ENCODE assay signal across 1 cellular context in genomic region chr6:52284460-52285173, GRCh38.
TF ChIP-seq lines count a peak whose summit lies in the region.

MCM3 (minus strand) TSS chr6:52284742; CDS start chr6:52284674, 68 bp downstream.

TF ChIP-seq in HepG2, 621 proteins besides CTCF, POLR2A, EP300 and RAD21 (continued from another document and continues in another):
- TF ChIP-seq CSRNP1 (CRISPR knock-in tag; IDR thresholded peaks at IDR 0.05): peak; percentile 99
- peak; percentile 95 for TF ChIP-seq ZXDC (CRISPR knock-in tag; IDR thresholded peaks at IDR 0.05)
- no peak for TF ChIP-seq AKAP8 (CRISPR knock-in tag; IDR thresholded peaks at IDR 0.05)
- TF ChIP-seq HIVEP1 (CRISPR knock-in tag; IDR thresholded peaks at IDR 0.05): peak; percentile 90
- peak; percentile 95 for TF ChIP-seq ZFY (CRISPR knock-in tag; IDR thresholded peaks at IDR 0.05)
- TF ChIP-seq ZNF562 (CRISPR knock-in tag; IDR thresholded peaks at IDR 0.05; ENCODE audit: borderline replicate concordance): peak; percentile 77; the same call in 1 of the 2 replicates
- peak; percentile 30 for TF ChIP-seq TBL1XR1 (IDR thresholded peaks at IDR 0.05; ENCODE audit: borderline replicate concordance, low read length, partially characterized antibody)
- TF ChIP-seq HOXA5 (CRISPR knock-in tag; IDR thresholded peaks at IDR 0.05): peak; percentile 50; the same call in 1 of the 2 replicates
- TF ChIP-seq TFAP4 (IDR thresholded peaks at IDR 0.05; ENCODE audit: borderline replicate concordance, low read depth): peak; percentile 96
- 0 out of 2 replicates have a peak, but pooled peaks have one; percentile 46 for TF ChIP-seq ZNF17 (CRISPR knock-in tag; IDR thresholded peaks at IDR 0.05)
- 0 out of 2 replicates have a peak, but pooled peaks have one; percentile 36 for TF ChIP-seq ZNF468 (CRISPR knock-in tag; IDR thresholded peaks at IDR 0.05)
- TF ChIP-seq LCORL (IDR thresholded peaks at IDR 0.05): no peak
- peak; percentile 37; the same call in 1 of the 2 replicates for TF ChIP-seq LCORL (CRISPR knock-in tag; IDR thresholded peaks at IDR 0.05)
- TF ChIP-seq POLR2G (IDR thresholded peaks at IDR 0.05; ENCODE audit: low read depth, low read length): peak; percentile 91
- no peak; the same call in 1 of the 2 replicates for TF ChIP-seq NCOA1 (CRISPR knock-in tag; IDR thresholded peaks at IDR 0.05)
- peak; percentile 85 for TF ChIP-seq ZNF275 (CRISPR knock-in tag; IDR thresholded peaks at IDR 0.05; ENCODE audit: borderline replicate concordance)
- TF ChIP-seq ZNF660 (CRISPR knock-in tag; IDR thresholded peaks at IDR 0.05; ENCODE audit: borderline replicate concordance, low read depth): no peak
- peak; percentile 30; the same call in 1 of the 2 replicates for TF ChIP-seq MIER3 (CRISPR knock-in tag; IDR thresholded peaks at IDR 0.05; ENCODE audit: borderline replicate concordance)
- TF ChIP-seq ZBTB34 (CRISPR knock-in tag; IDR thresholded peaks at IDR 0.05): peak; percentile 80
- TF ChIP-seq PRMT3 (CRISPR knock-in tag; IDR thresholded peaks at IDR 0.05; ENCODE audit: borderline replicate concordance, low read depth): 0 out of 2 replicates have a peak, but pooled peaks have one; percentile 38
- peak; percentile 70; the same call in 1 of the 2 replicates for TF ChIP-seq SUZ12 (IDR thresholded peaks at IDR 0.05; ENCODE audit: low read depth, low read length)
- TF ChIP-seq THAP8 (CRISPR knock-in tag; IDR thresholded peaks at IDR 0.05; ENCODE audit: borderline replicate concordance): 0 out of 2 replicates have a peak, but pooled peaks have one; percentile 53
- peak; percentile 89 for TF ChIP-seq ERF (CRISPR knock-in tag; IDR thresholded peaks at IDR 0.05)
- TF ChIP-seq TGIF2 (CRISPR knock-in tag; IDR thresholded peaks at IDR 0.05): peak; percentile 91; the same call in 1 of the 2 replicates
- TF ChIP-seq ZBTB3 (CRISPR knock-in tag; IDR thresholded peaks at IDR 0.05; ENCODE audit: borderline replicate concordance, low read depth): no peak
- TF ChIP-seq WIZ (CRISPR knock-in tag; IDR thresholded peaks at IDR 0.05): peak; percentile 80
- TF ChIP-seq ZNF879 (CRISPR knock-in tag; IDR thresholded peaks at IDR 0.05): peak; percentile 95; the same call in 1 of the 2 replicates
- TF ChIP-seq CENPBD1 (CRISPR knock-in tag; IDR thresholded peaks at IDR 0.05; ENCODE audit: borderline replicate concordance, low read depth): no peak
- peak; percentile 85; the same call in 1 of the 2 replicates for TF ChIP-seq HES4 (CRISPR knock-in tag; IDR thresholded peaks at IDR 0.05; ENCODE audit: borderline replicate concordance)
- TF ChIP-seq ZNF547 (CRISPR knock-in tag; IDR thresholded peaks at IDR 0.05): peak; percentile 80
- TF ChIP-seq ZNF142 (CRISPR knock-in tag; IDR thresholded peaks at IDR 0.05): no peak; the same call in 1 of the 2 replicates
- peak; percentile 84; the same call in 1 of the 2 replicates for TF ChIP-seq IRF2 (CRISPR knock-in tag; IDR thresholded peaks at IDR 0.05)
- peak; percentile 74; the same call in 1 of the 2 replicates for TF ChIP-seq NKX3-1 (CRISPR knock-in tag; IDR thresholded peaks at IDR 0.05)
- TF ChIP-seq RXRA (CRISPR knock-in tag; IDR thresholded peaks at IDR 0.05): peak; percentile 66
- peak; percentile 77; the same call in 1 of the 2 replicates for TF ChIP-seq KDM2A (CRISPR knock-in tag; IDR thresholded peaks at IDR 0.05; ENCODE audit: borderline replicate concordance, low read depth)
- TF ChIP-seq E2F1 (CRISPR knock-in tag; IDR thresholded peaks at IDR 0.05): peak; percentile 100
- peak; percentile 97 for TF ChIP-seq SAFB2 (CRISPR knock-in tag; IDR thresholded peaks at IDR 0.05; ENCODE audit: borderline replicate concordance, low read depth)
- TF ChIP-seq CBX5 (CRISPR knock-in tag; IDR thresholded peaks at IDR 0.05; ENCODE audit: borderline replicate concordance): no peak; the same call in 1 of the 2 replicates
- TF ChIP-seq EHMT2 (IDR thresholded peaks at IDR 0.05; ENCODE audit: borderline replicate concordance, low read depth, low read length): peak; percentile 83; the same call in 1 of the 2 replicates
- no peak for TF ChIP-seq PHB2 (IDR thresholded peaks at IDR 0.05; ENCODE audit: partially characterized antibody)
- TF ChIP-seq ZNF326 (CRISPR knock-in tag; IDR thresholded peaks at IDR 0.05; ENCODE audit: borderline replicate concordance): no peak
- TF ChIP-seq GABPB1 (CRISPR knock-in tag; IDR thresholded peaks at IDR 0.05): peak; percentile 94
- TF ChIP-seq TSC22D2 (CRISPR knock-in tag; IDR thresholded peaks at IDR 0.05; ENCODE audit: borderline replicate concordance): no peak
- TF ChIP-seq CC2D1A (CRISPR knock-in tag; IDR thresholded peaks at IDR 0.05): 0 out of 2 replicates have a peak, but pooled peaks have one; percentile 89
- peak; percentile 86 for TF ChIP-seq ZNF563 (CRISPR knock-in tag; IDR thresholded peaks at IDR 0.05)
- peak; percentile 9; the same call in 1 of the 2 replicates for TF ChIP-seq ZMYM2 (CRISPR knock-in tag; IDR thresholded peaks at IDR 0.05)
